Comparison of ENCODE assay signal across 21 cellular contexts in the genomic region with DNA sequence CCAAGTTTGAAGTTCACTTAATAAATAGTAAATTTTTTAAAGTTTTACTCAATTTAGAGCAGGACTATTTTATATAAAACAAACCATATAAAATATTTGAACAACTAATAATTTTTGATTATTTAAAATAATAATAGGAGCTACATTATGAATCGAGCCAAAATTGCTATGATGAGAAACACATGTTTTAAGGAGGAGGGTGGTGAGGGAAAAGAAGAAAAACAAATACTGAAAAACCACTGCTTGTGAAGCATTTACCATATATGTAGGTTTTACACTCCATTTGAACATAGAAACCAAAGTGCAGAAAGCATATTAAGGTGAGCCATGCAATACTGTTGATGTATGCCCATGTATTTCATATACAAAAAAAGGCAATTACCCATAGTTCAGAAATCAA.
"Had no signal": no experiment of that assay in that cellular context is flagged by ENCODE, and none has a peak within 500 bp of the region (broad histone marks: within the 10 kb centered on the region; RNA-seq: fewer than 3 reads in every experiment).

No MANE protein-coding gene starts in this region.

- H3K9me3 Mint-ChIP-seq: neural progenitor cell had no signal

- H3K27me3 Mint-ChIP-seq: activated B cell treated with CpG ODN at 0.5 μM for 24 hours; activated T-cell treated with anti-CD3 and anti-CD28 coated beads, Interleukin-2, amount 50 U/mL, for 24 hours; memory B cell; naive B cell had no signal

- H3K27me3 ChIP-seq: ascending aorta, cardiac muscle cell, neural progenitor cell, right atrium auricular region, upper lobe of left lung had no signal

- FAIRE-seq: small intestine, TTC549 had no signal

- H3K36me3 ChIP-seq: ascending aorta, cardiac muscle cell, neural progenitor cell, prostate gland, right atrium auricular region, thoracic aorta, upper lobe of left lung had no signal

- DNase-seq: activated B cell treated with CpG ODN at 0.5 μM for 24 hours; activated CD4-positive, alpha-beta T cell treated with anti-CD3 and anti-CD28 coated beads for 4 hours; activated CD8-positive, alpha-beta T cell treated with anti-CD3 and anti-CD28 coated beads, Interleukin-2, amount 10 ng/mL, durations not matched to agents 7 days and 5 days; activated effector memory CD4-positive, alpha-beta T cell treated with Interleukin-2 at 50 U/mL for 16 hours; activated naive CD4-positive, alpha-beta T cell treated with anti-CD3 and anti-CD28 coated beads, Interleukin-2, amount 50 U/mL, for 16 hours; activated T-cell treated with anti-CD3 and anti-CD28 coated beads, Interleukin-2, amount 50 U/mL, for 24 hours; dermis blood vessel endothelial cell; effector memory CD4-positive, alpha-beta T cell; left ventricle myocardium superior; naive B cell; small intestine; stimulated activated CD4-positive, alpha-beta T cell treated with anti-CD3 and anti-CD28 coated beads, Interleukin-4, amount 100 ng/mL, for 1 hour; upper lobe of left lung had no signal

- H3K36me3 Mint-ChIP-seq: memory B cell, naive B cell, neural progenitor cell had no signal

- ATAC-seq: activated CD8-positive, alpha-beta T cell treated with anti-CD3 and anti-CD28 coated beads, Interleukin-2, amount 10 ng/mL, durations not matched to agents 7 days and 5 days; left ventricle myocardium superior had no signal

- H3K27ac Mint-ChIP-seq: activated B cell treated with CpG ODN at 0.5 μM for 24 hours; activated CD8-positive, alpha-beta T cell treated with anti-CD3 and anti-CD28 coated beads, Interleukin-2, amount 10 ng/mL, durations not matched to agents 7 days and 5 days; activated T-cell treated with anti-CD3 and anti-CD28 coated beads, Interleukin-2, amount 50 U/mL, for 24 hours; memory B cell; naive B cell; neural progenitor cell had no signal

- H3K4me1 Mint-ChIP-seq: activated B cell treated with CpG ODN at 0.5 μM for 24 hours, memory B cell, naive B cell had no signal

- H2AFZ ChIP-seq: neural progenitor cell had no signal

- H3K27ac ChIP-seq: ascending aorta, cardiac muscle cell, neural progenitor cell, prostate gland, right atrium auricular region, thoracic aorta, upper lobe of left lung had no signal

- H3K9me3 ChIP-seq: ascending aorta, prostate gland, right atrium auricular region, thoracic aorta, upper lobe of left lung had no signal

- H3K4me1 ChIP-seq: ascending aorta, neural progenitor cell, prostate gland, right atrium auricular region, upper lobe of left lung had no signal

- H3K4me2 ChIP-seq: neural progenitor cell had no signal

- H3K4me3 ChIP-seq: ascending aorta, cardiac muscle cell, neural progenitor cell, prostate gland, right atrium auricular region, thoracic aorta, upper lobe of left lung had no signal

- H3K4me3 Mint-ChIP-seq: activated B cell treated with CpG ODN at 0.5 μM for 24 hours; activated CD8-positive, alpha-beta T cell treated with anti-CD3 and anti-CD28 coated beads, Interleukin-2, amount 10 ng/mL, durations not matched to agents 7 days and 5 days; activated T-cell treated with anti-CD3 and anti-CD28 coated beads, Interleukin-2, amount 50 U/mL, for 24 hours; memory B cell; naive B cell; neural progenitor cell had no signal

- H3K9ac ChIP-seq: neural progenitor cell had no signal
